ENCODE assay signal across 11 cellular contexts in the genomic region with DNA sequence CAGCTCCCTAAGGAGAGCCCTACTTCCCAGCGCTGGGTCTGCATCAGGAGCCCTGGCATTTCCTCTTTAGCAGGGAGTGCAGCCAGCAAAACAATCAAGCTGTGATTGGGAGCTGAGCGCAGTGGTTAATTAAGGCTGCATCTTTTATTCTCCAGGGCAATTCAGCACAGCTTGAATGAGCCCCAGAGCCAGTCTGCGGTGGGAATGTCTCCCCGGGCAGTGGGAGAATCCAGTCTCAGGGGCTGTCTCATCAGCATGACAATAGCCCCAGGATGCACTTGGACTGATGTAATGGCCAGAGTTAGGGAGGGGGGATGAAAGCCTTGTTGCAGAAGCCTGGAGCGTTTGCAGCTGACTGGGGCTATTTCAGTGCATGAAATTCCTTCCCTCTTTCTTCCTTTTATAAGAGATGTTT.
DNase-seq lines count a peak whose midpoint lies in the region; ATAC-seq and TF ChIP-seq lines count a peak whose summit lies in the region.
"Had no signal": no experiment of that assay in that cellular context is flagged by ENCODE, and none has a peak within 500 bp of the region (broad histone marks: within the 10 kb centered on the region; RNA-seq: fewer than 3 reads in every experiment).

No MANE protein-coding gene starts in this region.

- H4K91ac ChIP-seq in H9 (ENCODE audit: insufficient read length, low read depth, low read length), result no peak overlapping the region

- H3K9ac ChIP-seq in H9 (ENCODE audit: extremely low read depth, insufficient read length, low read length), result no peak overlapping the region

- DNase-seq in H9 (peak; percentile 97), NCI-H446 (lab: John Stamatoyannopoulos, UW) (peak; percentile 37 to 52), fibroblast of peridontal ligament (ENCODE audit: extremely low read depth) (peak; percentile 88), posterior cingulate gyrus (peak; percentile 22 to 90 (median 61)), SIG-M5 treated with dmso at 0.1 percent for 504 hours (lab: John Stamatoyannopoulos, UW; ENCODE audit: unreplicated experiment) (no peak), HFFc6 (no peak)
- DNase-seq in activated CD4-positive, alpha-beta T cell treated with anti-CD3 and anti-CD28 coated beads for 36 hours, result no peak
- DNase-seq: activated gamma-delta T cell treated with Interleukin-2 at 50 U/mL for 16 hours; GF-D8; stimulated activated CD8-positive, alpha-beta memory T cell treated with anti-CD3 and anti-CD28 coated beads, Interleukin-4, amount 100 ng/mL, for 48 hours had no signal

- H4K8ac ChIP-seq in H9 (replicated peaks; ENCODE audit: insufficient read length, low read depth, low read length), result no peak overlapping the region

- no peaks in the 10 kb centered on the region; a peak in 1 of 5 replicates for H3K9me3 Mint-ChIP-seq in H9
- H3K9me3 Mint-ChIP-seq in activated CD4-positive, alpha-beta T cell treated with anti-CD3 and anti-CD28 coated beads for 36 hours (ENCODE audit: low read depth), result no peaks in the 10 kb centered on the region
- no peaks in the 10 kb centered on the region for H3K9me3 Mint-ChIP-seq in HFFc6

- peaks cover 10% of the 10 kb centered on the region for H3K27me3 Mint-ChIP-seq in H9 (ENCODE audit: low read depth)
- H3K27me3 Mint-ChIP-seq in activated CD4-positive, alpha-beta T cell treated with anti-CD3 and anti-CD28 coated beads for 36 hours, result no peaks in the 10 kb centered on the region
- H3K27me3 Mint-ChIP-seq in HFFc6 (ENCODE audit: insufficient read depth), result no peaks in the 10 kb centered on the region; the same call in none of the 2 replicates

- H2AFZ ChIP-seq in H9 (ENCODE audit: low read length), result no peak overlapping the region

- POLR2A ChIA-PET in activated CD4-positive, alpha-beta T cell treated with anti-CD3 and anti-CD28 coated beads for 36 hours (lab: Charles Lee), result no interaction called here

- WGBS in H9 (ENCODE audit: extremely low coverage, insufficient read length, low lambda C conversion rate), result no CpG with 5 or more reads among the region's 5 CpGs

- intact Hi-C loops in posterior cingulate gyrus (cut with DNase I), result no loop called here
- intact Hi-C loops in activated CD4-positive, alpha-beta T cell treated with anti-CD3 and anti-CD28 coated beads for 36 hours (cut with DNase I, micrococcal nuclease), result no loop called here

- H3K79me1 ChIP-seq in H9 (ENCODE audit: insufficient read depth, low read depth, low read length, poor library complexity, severe bottlenecking), result no peaks in the 10 kb centered on the region

- H3K27me3 ChIP-seq in H9 (ENCODE audit: insufficient read depth, low read length), result no peaks in the 10 kb centered on the region

- no peaks in the 10 kb centered on the region for H3K23me2 ChIP-seq in H9 (ENCODE audit: insufficient read length, low read depth, low read length, poor library complexity, severe bottlenecking)

- H2BK15ac ChIP-seq in H9 (ENCODE audit: low read depth, low read length), result no peak overlapping the region

- no peaks in the 10 kb centered on the region for H3K79me2 ChIP-seq in H9 (ENCODE audit: insufficient read depth, low read length)

- no peak overlapping the region for H2BK5ac ChIP-seq in H9 (ENCODE audit: insufficient read length, low read length)

- no peak overlapping the region for H2BK12ac ChIP-seq in H9 (ENCODE audit: insufficient read length, low read depth, low read length)

- no peak overlapping the region for H4K5ac ChIP-seq in H9 (ENCODE audit: insufficient read length, low read depth, low read length)

- no peak overlapping the region for H2BK20ac ChIP-seq in H9 (ENCODE audit: low read depth, low read length, poor library complexity, severe bottlenecking)

- H3K56ac ChIP-seq in H9 (ENCODE audit: insufficient read length, low read depth, low read length), result no peak overlapping the region

- peak overlapping the region in 1 of 2 experiments; percentile 5; a peak in 1 of 5 replicates for H3K4me3 Mint-ChIP-seq in H9
- no peak overlapping the region for H3K4me3 Mint-ChIP-seq in activated CD4-positive, alpha-beta T cell treated with anti-CD3 and anti-CD28 coated beads for 36 hours
- no peak overlapping the region for H3K4me3 Mint-ChIP-seq in HFFc6

- H2AK5ac ChIP-seq in H9 (ENCODE audit: insufficient read length, low read length), result no peak overlapping the region

- no peak overlapping the region for H3K14ac ChIP-seq in H9 (ENCODE audit: insufficient read depth, low read length)

- H3K9me3 ChIP-seq in H9 (ENCODE audit: control insufficient read depth, low read depth, low read length), result no peaks in the 10 kb centered on the region

- no peak overlapping the region for H3K18ac ChIP-seq in H9 (ENCODE audit: insufficient read length, low read depth, low read length)

- no peak overlapping the region for H3K27ac ChIP-seq in H9 (ENCODE audit: insufficient read length, low read depth, low read length)

- no peaks in the 10 kb centered on the region for H4K20me1 ChIP-seq in H9 (ENCODE audit: control insufficient read depth, insufficient read depth, insufficient read length)

- no peak overlapping the region for H2BK120ac ChIP-seq in H9 (ENCODE audit: low read depth, low read length, poor library complexity, severe bottlenecking)

- H3K4ac ChIP-seq in H9 (ENCODE audit: low read depth, low read length), result no peak overlapping the region

- H3K4me2 ChIP-seq in H9 (ENCODE audit: insufficient read depth, insufficient read length, low read length), result no peak overlapping the region

- ATAC-seq in activated CD4-positive, alpha-beta T cell treated with anti-CD3 and anti-CD28 coated beads for 36 hours, result no peak
- no peak for ATAC-seq in GM21515 (IDR thresholded peaks at IDR 0.05; ENCODE audit: unreplicated experiment)

- CTCF ChIA-PET in activated CD4-positive, alpha-beta T cell treated with anti-CD3 and anti-CD28 coated beads for 36 hours (lab: Charles Lee), result no interaction called here

- peaks cover 68 to 75% of the 10 kb centered on the region in 2 experiments for H3K4me1 Mint-ChIP-seq in H9
- H3K4me1 Mint-ChIP-seq in activated CD4-positive, alpha-beta T cell treated with anti-CD3 and anti-CD28 coated beads for 36 hours, result no peaks in the 10 kb centered on the region
- no peaks in the 10 kb centered on the region for H3K4me1 Mint-ChIP-seq in HFFc6 (ENCODE audit: low read depth)

- H3K27ac Mint-ChIP-seq in H9 (peak overlapping the region; percentile 88 to 97 (median 94); a peak in 6 of 7 replicates), HFFc6 (no peak overlapping the region)
- no peak overlapping the region for H3K27ac Mint-ChIP-seq in activated CD4-positive, alpha-beta T cell treated with anti-CD3 and anti-CD28 coated beads for 36 hours

- no peak overlapping the region for H3K23ac ChIP-seq in H9 (ENCODE audit: insufficient read length, low read depth, low read length)

- TF ChIP-seq CTCF in H9 (conservative IDR thresholded peaks at IDR 0.05) (no peak), HFFc6 (IDR thresholded peaks at IDR 0.05) (no peak)

- no peak overlapping the region for H3T11ph ChIP-seq in H9 (ENCODE audit: low read length)

- H3K4me1 ChIP-seq in H9 (ENCODE audit: insufficient read depth, low read length), result peaks cover 7% of the 10 kb centered on the region; the same call in 1 of the 2 replicates

- no peaks in the 10 kb centered on the region; a peak in 1 of 7 replicates for H3K36me3 Mint-ChIP-seq in H9 (ENCODE audit: insufficient read depth in 1 of 3, low read depth in 3 of 3)
- H3K36me3 Mint-ChIP-seq in activated CD4-positive, alpha-beta T cell treated with anti-CD3 and anti-CD28 coated beads for 36 hours (ENCODE audit: low read depth), result no peaks in the 10 kb centered on the region
- H3K36me3 Mint-ChIP-seq in HFFc6 (ENCODE audit: low read depth), result no peaks in the 10 kb centered on the region

Comparison
In these comparisons a context has a peak if more than half of its experiments do, and no peak if none do; other contexts are left out.
1. DNase-seq: peak in H9 (single experiment), NCI-H446 (2 of 2), fibroblast of peridontal ligament (single experiment) and posterior cingulate gyrus (10 of 10); none in activated CD4-positive, alpha-beta T cell treated with anti-CD3 and anti-CD28 coated beads for 36 hours (single experiment), SIG-M5 treated with dmso at 0.1 percent for 504 hours (single experiment) and HFFc6 (single experiment).
2. H3K27ac Mint-ChIP-seq: peak in H9 (3 of 3); none in activated CD4-positive, alpha-beta T cell treated with anti-CD3 and anti-CD28 coated beads for 36 hours (single experiment) and HFFc6 (single experiment).